18 cellular contexts compared by ENCODE assay signal in the genomic region with DNA sequence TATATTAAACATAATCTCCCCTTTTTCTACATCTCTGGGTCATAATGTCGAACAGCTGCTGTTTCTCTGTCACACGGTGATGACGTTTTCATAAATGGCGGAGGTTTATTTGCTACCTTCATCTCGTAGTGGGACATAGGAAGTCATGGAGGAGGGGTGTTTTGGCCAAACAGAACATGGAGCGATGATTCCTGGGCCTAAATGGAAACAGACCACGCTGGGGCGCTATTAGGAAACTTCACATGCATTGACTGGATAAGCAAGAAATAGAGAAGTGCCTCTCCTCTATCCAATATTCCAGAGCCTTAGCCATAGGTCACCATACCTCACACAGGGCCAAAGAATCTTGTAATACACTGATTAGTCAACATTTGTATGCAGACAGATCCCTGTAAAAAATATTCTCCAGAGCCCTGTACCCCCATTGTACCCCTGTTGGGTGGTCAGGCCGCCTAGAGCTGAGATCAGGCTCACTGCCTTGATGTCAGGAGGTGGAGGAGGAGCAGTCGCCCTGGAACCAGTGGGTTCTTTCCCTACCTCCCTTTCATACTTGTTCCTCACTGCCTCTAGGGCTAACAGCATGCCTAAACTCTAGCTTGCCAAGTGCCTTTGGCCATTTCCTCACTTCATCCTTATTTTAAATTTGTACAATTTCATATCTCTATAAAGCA.
A peak's percentile ranks its signal among the peaks of the same experiment; 100 is the strongest.
DNase-seq lines count a peak whose midpoint lies in the region; ATAC-seq, FAIRE-seq and TF ChIP-seq lines count a peak whose summit lies in the region.
"Had no signal": no experiment of that assay in that cellular context is flagged by ENCODE, and none has a peak within 500 bp of the region (broad histone marks: within the 10 kb centered on the region; RNA-seq: fewer than 3 reads in every experiment).

No MANE protein-coding gene starts in this region.

- TF ChIP-seq EP300 in GM12878 (IDR thresholded peaks at IDR 0.05; ENCODE audit: borderline replicate concordance in 1 of 2, control insufficient read depth in 1 of 2, low read depth in 2 of 2, low read length in 2 of 2), result no peak

- TF ChIP-seq POLR2A in GM12878 (IDR thresholded peaks at IDR 0.05; ENCODE audit: low read depth, low read length), result no peak

- no peaks in the 10 kb centered on the region for H3K9me3 Mint-ChIP-seq in CD8-positive, alpha-beta T cell
- H3K9me3 Mint-ChIP-seq: activated T-cell treated with anti-CD3 and anti-CD28 coated beads, Interleukin-2, amount 50 U/mL, for 4 hours had no signal

- RAD21 ChIA-PET in GM12878 (lab: Charles Lee; ENCODE audit: unreplicated experiment), result no interaction called here

- H3K4me3 Mint-ChIP-seq in CD8-positive, alpha-beta T cell, result no peak overlapping the region
- H3K4me3 Mint-ChIP-seq: activated T-cell treated with anti-CD3 and anti-CD28 coated beads, Interleukin-2, amount 50 U/mL, for 4 hours had no signal

- no peaks in the 10 kb centered on the region for H3K4me1 ChIP-seq in GM12878 (ENCODE audit: control insufficient read depth, insufficient read depth, low read length)
- peaks cover 2% of the 10 kb centered on the region for H3K4me1 ChIP-seq in mesendoderm (ENCODE audit: control insufficient read depth, low read depth, low read length)
- H3K4me1 ChIP-seq in CD8-positive, alpha-beta T cell (ENCODE audit: insufficient read depth, low read length), result peaks cover 13% of the 10 kb centered on the region
- H3K4me1 ChIP-seq: tibial artery had no signal

- no peak overlapping the region for H3K4me3 ChIP-seq in GM12878
- H3K4me3 ChIP-seq in mesendoderm (ENCODE audit: low read length), result no peak overlapping the region
- H3K4me3 ChIP-seq in CD8-positive, alpha-beta T cell (ENCODE audit: low read depth, low read length), result no peak overlapping the region
- H3K4me3 ChIP-seq: lung, tibial artery had no signal

- no peak for ATAC-seq in GM12878
- ATAC-seq in CD8-positive, alpha-beta T cell, result no peak
- no peak for ATAC-seq in left ventricle myocardium superior
- no peak for ATAC-seq in GM21447 (IDR thresholded peaks at IDR 0.05; ENCODE audit: unreplicated experiment)
- ATAC-seq: activated T-cell treated with anti-CD3 and anti-CD28 coated beads, Interleukin-2, amount 50 U/mL, for 4 hours had no signal

- WGBS in GM12878 (ENCODE audit: insufficient coverage, insufficient replicate concordance, low lambda C conversion rate, missing lambda C conversion rate), result 23% methylated on average over 10 of the region's 10 CpGs
- no CpG with 5 or more reads among the region's 10 CpGs for WGBS in mesendoderm (ENCODE audit: extremely low coverage, insufficient coverage, low lambda C conversion rate)

- no peak overlapping the region for H2BK15ac ChIP-seq in mesendoderm (replicated peaks; ENCODE audit: low read depth)

- H3K27me3 ChIP-seq in GM12878 (replicated peaks in 1 of 2; ENCODE audit: control insufficient read depth in 2 of 2, insufficient read depth in 2 of 2, low read length in 1 of 2) (no peaks in the 10 kb centered on the region), mesendoderm (ENCODE audit: insufficient read depth, low read length, poor library complexity) (no peaks in the 10 kb centered on the region)
- H3K27me3 ChIP-seq in CD8-positive, alpha-beta T cell (ENCODE audit: insufficient read depth, low read length), result no peaks in the 10 kb centered on the region
- H3K27me3 ChIP-seq: neutrophil, tibial artery had no signal

- H2BK120ac ChIP-seq in mesendoderm (ENCODE audit: low read depth, low read length), result no peak overlapping the region

- H3K4me2 ChIP-seq in GM12878 (ENCODE audit: control insufficient read depth, insufficient read depth), result no peak overlapping the region
- H3K4me2 ChIP-seq in mesendoderm (ENCODE audit: low read length), result no peak overlapping the region

- no peak overlapping the region for H4K8ac ChIP-seq in mesendoderm (ENCODE audit: low read depth, low read length)

- SMC1A ChIA-PET in GM12878 (lab: Charles Lee; ENCODE audit: uncharacterized antibody, unreplicated experiment), result no interaction called here

- H2AK5ac ChIP-seq in mesendoderm (ENCODE audit: low read length), result no peak overlapping the region

- H3K4ac ChIP-seq in mesendoderm (ENCODE audit: low read depth, low read length), result no peak overlapping the region

- in situ Hi-C loops in GM12878 (cut with MboI), result no loop called here

- no TSS peak for BruUV-seq in GM12878 (replicated peaks; lab: Mats Ljungman, UMichigan)

- H3K36me3 ChIP-seq in GM12878 (ENCODE audit: control insufficient read depth in 2 of 2, insufficient read depth in 2 of 2, low read length in 1 of 2) (no peaks in the 10 kb centered on the region), mesendoderm (ENCODE audit: control insufficient read depth, insufficient read depth, low read length) (no peaks in the 10 kb centered on the region)
- no peaks in the 10 kb centered on the region for H3K36me3 ChIP-seq in CD8-positive, alpha-beta T cell (ENCODE audit: insufficient read depth, low read length)
- H3K36me3 ChIP-seq: neutrophil, tibial artery had no signal

- H3K27ac ChIP-seq in GM12878 (ENCODE audit: control insufficient read depth, insufficient read depth) (no peak overlapping the region), mesendoderm (ENCODE audit: low read depth, low read length) (no peak overlapping the region)
- H3K27ac ChIP-seq in CD8-positive, alpha-beta T cell (ENCODE audit: low read depth, low read length), result no peak overlapping the region
- H3K27ac ChIP-seq: neutrophil, tibial artery had no signal

- TF ChIP-seq CTCF in GM12878 (IDR thresholded peaks at IDR 0.05 in 2 of 3, conservative IDR thresholded peaks at IDR 0.05 in 1 of 3; ENCODE audit: control insufficient read depth in 2 of 3, extremely low read depth in 1 of 3, insufficient read depth in 1 of 3, low read depth in 3 of 3, low read length in 3 of 3), result no peak
- TF ChIP-seq CTCF in CD8-positive, alpha-beta T cell (IDR thresholded peaks at IDR 0.05), result no peak

- no peaks in the 10 kb centered on the region for H4K20me1 ChIP-seq in GM12878 (ENCODE audit: control insufficient read depth, insufficient read depth)

- H3K56ac ChIP-seq in mesendoderm (ENCODE audit: low read length), result no peak overlapping the region

- peaks cover 3% of the 10 kb centered on the region for H3K27me3 Mint-ChIP-seq in CD8-positive, alpha-beta T cell (ENCODE audit: low read depth)

- no peaks in the 10 kb centered on the region for H3K9me3 ChIP-seq in GM12878 (replicated peaks; ENCODE audit: control insufficient read depth, insufficient read depth, low read length)
- H3K9me3 ChIP-seq in CD8-positive, alpha-beta T cell (ENCODE audit: low read length), result no peaks in the 10 kb centered on the region
- H3K9me3 ChIP-seq: neutrophil, tibial artery had no signal

- no peak overlapping the region for H3K18ac ChIP-seq in mesendoderm (ENCODE audit: low read length)

- H2BK5ac ChIP-seq in mesendoderm (ENCODE audit: low read length), result no peak overlapping the region

- H3K27ac Mint-ChIP-seq in CD8-positive, alpha-beta T cell, result no peak overlapping the region

- H3K79me1 ChIP-seq in mesendoderm (ENCODE audit: low read length), result no peaks in the 10 kb centered on the region

- FAIRE-seq in GM12878 (lab: Jason Lieb, UNC), result no peak
- FAIRE-seq: D721Med, GM12891 had no signal

- H3K4me1 Mint-ChIP-seq in CD8-positive, alpha-beta T cell (ENCODE audit: low read depth), result peaks cover 21% of the 10 kb centered on the region

- no peak for TF ChIP-seq RAD21 in GM12878 (IDR thresholded peaks at IDR 0.05; ENCODE audit: insufficient read depth, low read depth, low read length)

- DNase-seq in DMS53 (lab: John Stamatoyannopoulos, UW) (peak; percentile 9), DMS53 treated with DMSO at 0.1 percent for 48 hours (lab: John Stamatoyannopoulos, UW; ENCODE audit: unreplicated experiment) (no peak), NCI-H1694 treated with DMSO at 0.1 percent for 48 hours (lab: John Stamatoyannopoulos, UW) (peak; percentile 28), GM12878 (ENCODE audit: low read depth, low spot score) (no peak), mesendoderm (peak; percentile 88), left ventricle myocardium superior (no peak)
- no peak for DNase-seq in CD8-positive, alpha-beta T cell
- DNase-seq: 8988T; activated T-cell treated with anti-CD3 and anti-CD28 coated beads, Interleukin-2, amount 50 U/mL, for 4 hours; effector memory CD4-positive, alpha-beta T cell; NCI-H226; Right ventricle myocardium superior had no signal

- no peak overlapping the region for H2AFZ ChIP-seq in GM12878 (ENCODE audit: control insufficient read depth, low read depth, low read length)

- no peaks in the 10 kb centered on the region for H3K36me3 Mint-ChIP-seq in CD8-positive, alpha-beta T cell

- no peak overlapping the region for H4K5ac ChIP-seq in mesendoderm (ENCODE audit: low read length)

- H3K9ac ChIP-seq in GM12878 (ENCODE audit: control insufficient read depth, insufficient read depth, low read length), result no peak overlapping the region
- H3K9ac ChIP-seq in mesendoderm (ENCODE audit: low read length), result no peak overlapping the region

- no peak overlapping the region for H3K23ac ChIP-seq in mesendoderm (ENCODE audit: low read length)

- H3K79me2 ChIP-seq in GM12878 (ENCODE audit: control insufficient read depth, insufficient read depth, low read length) (no peaks in the 10 kb centered on the region), mesendoderm (ENCODE audit: control insufficient read depth, insufficient read depth, low read length) (no peaks in the 10 kb centered on the region)

- CTCF ChIA-PET in GM12878 (lab: Yijun Ruan, JAX), result interaction anchor here (0.6 kb wide), 1 partner anchor 890 kb away, joined by 3 read pairs; no protein-coding TSS in a partner anchor
- CTCF ChIA-PET in CD8-positive, alpha-beta T cell (lab: Charles Lee), result no interaction called here

- intact Hi-C loops in GM12878 (cut with micrococcal nuclease; ENCODE audit: unreplicated experiment) (no loop called here), left ventricle myocardium superior (cut with micrococcal nuclease) (no loop called here)
- intact Hi-C loops in CD8-positive, alpha-beta T cell (cut with DNase I, micrococcal nuclease), result no loop called here

- POLR2A ChIA-PET in GM12878 (lab: Charles Lee), result no interaction called here
- POLR2A ChIA-PET in CD8-positive, alpha-beta T cell (lab: Charles Lee), result no interaction called here

TF ChIP-seq in GM12878, 131 proteins besides CTCF, POLR2A, EP300 and RAD21:
- TF ChIP-seq CREB1 (IDR thresholded peaks at IDR 0.05; ENCODE audit: low read depth) (0 out of 2 replicates have a peak, but pooled peaks have one; percentile 16), CREM (IDR thresholded peaks at IDR 0.05; ENCODE audit: low read depth) (0 out of 2 replicates have a peak, but pooled peaks have one; percentile 38), YY1 (IDR thresholded peaks at IDR 0.05; ENCODE audit: low read depth, low read length) (no peak)

Comparison
In these comparisons a context has a peak if more than half of its experiments do, and no peak if none do; other contexts are left out.
1. DNase-seq: peak in DMS53 (single experiment), NCI-H1694 treated with DMSO at 0.1 percent for 48 hours (single experiment) and mesendoderm (single experiment); none in DMS53 treated with DMSO at 0.1 percent for 48 hours (single experiment), GM12878 (single experiment), CD8-positive, alpha-beta T cell (0 of 7) and left ventricle myocardium superior (single experiment).